Comparison of ENCODE assay signal across 25 cellular contexts in the genomic region with DNA sequence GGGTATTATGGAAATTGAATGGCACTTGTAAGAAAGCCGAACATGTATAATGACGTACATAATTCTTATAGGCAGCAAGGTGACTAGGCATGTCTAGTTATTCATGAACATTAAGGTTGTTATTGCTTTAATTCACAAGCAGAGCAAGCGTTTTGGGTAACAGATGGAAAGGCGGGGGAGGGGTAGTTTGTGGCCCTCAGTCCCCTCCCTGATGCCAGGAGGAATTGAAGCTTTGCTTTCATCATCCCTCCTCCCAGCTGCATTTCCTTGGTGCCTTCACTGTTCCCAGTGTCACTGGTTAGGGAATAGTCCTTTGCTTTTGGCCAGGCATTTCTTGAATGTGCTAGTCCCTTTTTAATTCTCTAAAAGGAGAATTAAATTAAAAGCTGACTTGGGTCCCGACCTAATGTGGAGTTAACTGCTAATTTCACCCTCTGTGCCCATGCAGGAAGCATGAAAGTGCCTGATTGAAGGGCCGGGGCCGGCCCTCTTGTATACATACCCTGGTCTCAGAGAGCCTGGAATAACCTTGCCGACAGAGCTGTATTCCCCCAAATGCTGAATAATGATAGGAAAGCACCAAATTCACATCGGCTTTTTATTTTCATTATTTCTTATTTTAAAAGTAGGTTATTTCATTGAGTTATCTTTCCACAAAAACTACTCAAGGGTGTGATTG. TPM values are rescaled to one million over a fixed set of nuclear protein-coding genes. Genes with fewer than 3 reads are reported as not detected.
"Had no signal": no experiment of that assay in that cellular context is flagged by ENCODE, and none has a peak within 500 bp of the region (broad histone marks: within the 10 kb centered on the region; RNA-seq: fewer than 3 reads in every experiment).

No MANE protein-coding gene starts in this region.

- H3K27me3 ChIP-seq: body of pancreas, left lung, right lobe of liver, testis, uterus had no signal

- DNase-seq: activated CD4-positive, alpha-beta T cell treated with anti-CD3 and anti-CD28 coated beads, Interleukin-2, amount 50 U/mL, for 1 hour; activated CD4-positive, CD25-positive, alpha-beta regulatory T cell treated with anti-CD3 and anti-CD28 coated beads, Interleukin-2, amount 50 U/mL, for 72 hours; activated CD8-positive, alpha-beta T cell treated with anti-CD3 and anti-CD28 coated beads, Interleukin-2, amount 10 ng/mL, durations not matched to agents 7 days and 5 days; activated gamma-delta T cell treated with Interleukin-2 at 50 U/mL for 16 hours; anterior cingulate cortex; body of pancreas; effector memory CD4-positive, alpha-beta T cell; hippocampal formation; kidney glomerular epithelial cell; left lung; mammary epithelial cell; nucleus accumbens; right lobe of liver; stimulated activated CD4-positive, alpha-beta T cell treated with anti-CD3 and anti-CD28 coated beads, Interleukin-2, amount 100 ng/mL, for 24 hours; stimulated activated CD8-positive, alpha-beta memory T cell treated with anti-CD3 and anti-CD28 coated beads, Interleukin-4, amount 100 ng/mL, for 48 hours; stimulated activated naive B cell treated with anti-CD40 and anti-IgM and Interleukin-4, amounts not matched to agents 10 μg/mL and 1 μg/mL and 100 μg/mL, for 72 hours; T-helper 17 cell; testis; trophoblast cell; uterus had no signal

- H2AFZ ChIP-seq: parathyroid adenoma had no signal

- H3K36me3 Mint-ChIP-seq: activated naive CD4-positive, alpha-beta T cell treated with anti-CD3 and anti-CD28 coated beads, Interleukin-2, amount 50 U/mL, for 24 hours; stimulated activated naive B cell treated with anti-CD40 and anti-IgM and Interleukin-4, amounts not matched to agents 10 μg/mL and 1 μg/mL and 100 μg/mL, for 72 hours had no signal

- H3K4me1 Mint-ChIP-seq: activated naive CD4-positive, alpha-beta T cell treated with anti-CD3 and anti-CD28 coated beads, Interleukin-2, amount 50 U/mL, for 24 hours; nephron; stimulated activated naive B cell treated with anti-CD40 and anti-IgM and Interleukin-4, amounts not matched to agents 10 μg/mL and 1 μg/mL and 100 μg/mL, for 72 hours; T-helper 17 cell had no signal

- H3K4me3 ChIP-seq: body of pancreas, left lung, right lobe of liver, skin epidermis, testis, uterus had no signal

- H3K27ac Mint-ChIP-seq: activated CD8-positive, alpha-beta T cell treated with anti-CD3 and anti-CD28 coated beads, Interleukin-2, amount 10 ng/mL, durations not matched to agents 7 days and 5 days; activated naive CD4-positive, alpha-beta T cell treated with anti-CD3 and anti-CD28 coated beads, Interleukin-2, amount 50 U/mL, for 24 hours; activated T-helper 1 cell treated with anti-CD3 and anti-CD28 coated beads, Interleukin-12 subunit alpha, Interleukin-12 subunit beta, Interleukin-2, Interleukin-4 antibody, amounts not matched to agents 30 ng/mL and 10 ng/mL and 1 ng/mL, durations not matched to agents 14 hours and 24 hours and 36 hours; nephron; stimulated activated naive B cell treated with anti-CD40 and anti-IgM and Interleukin-4, amounts not matched to agents 10 μg/mL and 1 μg/mL and 100 μg/mL, for 72 hours; T-helper 17 cell had no signal

- H3K36me3 ChIP-seq: left lung, right lobe of liver, uterus had no signal

- H3K4me1 ChIP-seq: body of pancreas, left lung, parathyroid adenoma, right lobe of liver, testis, uterus had no signal

- H3K9me3 ChIP-seq: body of pancreas, left lung, right lobe of liver, testis, uterus had no signal

- H3K9ac ChIP-seq: parathyroid adenoma had no signal

- H3K4me3 Mint-ChIP-seq: activated CD8-positive, alpha-beta T cell treated with anti-CD3 and anti-CD28 coated beads, Interleukin-2, amount 10 ng/mL, durations not matched to agents 7 days and 5 days; activated naive CD4-positive, alpha-beta T cell treated with anti-CD3 and anti-CD28 coated beads, Interleukin-2, amount 50 U/mL, for 24 hours; activated T-helper 1 cell treated with anti-CD3 and anti-CD28 coated beads, Interleukin-12 subunit alpha, Interleukin-12 subunit beta, Interleukin-2, Interleukin-4 antibody, amounts not matched to agents 30 ng/mL and 10 ng/mL and 1 ng/mL, durations not matched to agents 14 hours and 24 hours and 36 hours; nephron; stimulated activated naive B cell treated with anti-CD40 and anti-IgM and Interleukin-4, amounts not matched to agents 10 μg/mL and 1 μg/mL and 100 μg/mL, for 72 hours; T-helper 17 cell had no signal

- H3K27ac ChIP-seq: body of pancreas, left lung, parathyroid adenoma, right lobe of liver, skin epidermis, testis, uterus had no signal

- H3K79me2 ChIP-seq: parathyroid adenoma had no signal

- ATAC-seq: activated CD8-positive, alpha-beta T cell treated with anti-CD3 and anti-CD28 coated beads, Interleukin-2, amount 10 ng/mL, durations not matched to agents 7 days and 5 days; body of pancreas; left lung; right lobe of liver; stimulated activated naive B cell treated with anti-CD40 and anti-IgM and Interleukin-4, amounts not matched to agents 10 μg/mL and 1 μg/mL and 100 μg/mL, for 72 hours; T-helper 17 cell had no signal

- H3K9me3 Mint-ChIP-seq: activated naive CD4-positive, alpha-beta T cell treated with anti-CD3 and anti-CD28 coated beads, Interleukin-2, amount 50 U/mL, for 24 hours; activated T-helper 1 cell treated with anti-CD3 and anti-CD28 coated beads, Interleukin-12 subunit alpha, Interleukin-12 subunit beta, Interleukin-2, Interleukin-4 antibody, amounts not matched to agents 30 ng/mL and 10 ng/mL and 1 ng/mL, durations not matched to agents 14 hours and 24 hours and 36 hours had no signal

RNA-seq across cellular contexts. Expression of a gene that starts 42.6 kb away (rescaled TPM):
- total RNA-seq: activated CD8-positive, alpha-beta T cell treated with anti-CD3 and anti-CD28 coated beads, Interleukin-2, amount 10 ng/mL, durations not matched to agents 7 days and 5 days; activated T-helper 1 cell treated with anti-CD3 and anti-CD28 coated beads, Interleukin-12 subunit alpha, Interleukin-12 subunit beta, Interleukin-2, Interleukin-4 antibody, amounts not matched to agents 30 ng/mL and 10 ng/mL and 1 ng/mL, durations not matched to agents 14 hours and 24 hours and 36 hours; mammary epithelial cell had no signal
